ENCODE assay signal across 8 cellular contexts in genomic region chr1:19210772-19211549, GRCh38. TPM values are rescaled to one million over a fixed set of nuclear protein-coding genes. Genes with fewer than 3 reads are reported as not detected.
DNase-seq lines count a peak whose midpoint lies in the region; ATAC-seq and TF ChIP-seq lines count a peak whose summit lies in the region.

No MANE protein-coding gene starts in this region.

- H3K27ac Mint-ChIP-seq in progenitor cell of endocrine pancreas, result peak overlapping the region; percentile 97

- peak; percentile 13 for DNase-seq in right atrium auricular region (ENCODE audit: low spot score)
- DNase-seq in left ventricle myocardium superior, result no peak
- peak; percentile 45 for DNase-seq in fibroblast of peridontal ligament (ENCODE audit: extremely low read depth)
- DNase-seq in progenitor cell of endocrine pancreas (ENCODE audit: low spot score, unreplicated experiment), result no peak
- no peak for DNase-seq in NCI-H1048 (lab: John Stamatoyannopoulos, UW)
- no peak for DNase-seq in stimulated activated CD4-positive, alpha-beta T cell treated with anti-CD3 and anti-CD28 coated beads, Interleukin-2, amount 100 ng/mL, for 48 hours

- peaks cover 11% of the 10 kb centered on the region for H3K36me3 ChIP-seq in right atrium auricular region
- H3K36me3 ChIP-seq in SU-DHL-6 (ENCODE audit: low read length), result peaks cover 10% of the 10 kb centered on the region; the same call in 1 of the 2 replicates

- no peak for ATAC-seq in left ventricle myocardium superior
- no peak for ATAC-seq in GM18873 (IDR thresholded peaks at IDR 0.05; ENCODE audit: low FRiP score, unreplicated experiment)

- peaks cover 23% of the 10 kb centered on the region for H3K4me1 Mint-ChIP-seq in progenitor cell of endocrine pancreas (ENCODE audit: low read depth)

- no peaks in the 10 kb centered on the region for H3K9me3 Mint-ChIP-seq in progenitor cell of endocrine pancreas (ENCODE audit: low read depth)

- H3K79me2 ChIP-seq in SU-DHL-6 (ENCODE audit: insufficient read depth, low read length), result peaks cover 86% of the 10 kb centered on the region

- H3K27ac ChIP-seq in right atrium auricular region (peak overlapping the region; percentile 92 to 96), SU-DHL-6 (ENCODE audit: low read depth, low read length) (peak overlapping the region; percentile 70)

- H3K27me3 ChIP-seq in right atrium auricular region (no peaks in the 10 kb centered on the region), SU-DHL-6 (ENCODE audit: low read length) (no peaks in the 10 kb centered on the region)

- no peaks in the 10 kb centered on the region for H3K27me3 Mint-ChIP-seq in progenitor cell of endocrine pancreas

- intact Hi-C loops in left ventricle myocardium superior (cut with micrococcal nuclease), result no loop called here

- peaks cover 0 to 50% of the 10 kb centered on the region in 2 donors for H3K4me1 ChIP-seq in right atrium auricular region

- peak overlapping the region; percentile 81 for H3K4me2 ChIP-seq in SU-DHL-6 (ENCODE audit: low read depth, low read length, poor library complexity, severe bottlenecking)

- no peaks in the 10 kb centered on the region for H3K9me2 ChIP-seq in SU-DHL-6 (replicated peaks; ENCODE audit: insufficient read depth, low read length)

- no peak for TF ChIP-seq CTCF in right atrium auricular region (IDR thresholded peaks at IDR 0.05)
- TF ChIP-seq CTCF in SU-DHL-6 (IDR thresholded peaks at IDR 0.05; ENCODE audit: insufficient read depth, low read length, poor library complexity, severe bottlenecking), result no peak
- TF ChIP-seq CTCF in progenitor cell of endocrine pancreas (IDR thresholded peaks at IDR 0.05; ENCODE audit: unreplicated experiment), result no peak

- peak overlapping the region; percentile 78 for H3K9ac ChIP-seq in SU-DHL-6 (ENCODE audit: low read length)

- H2AFZ ChIP-seq in SU-DHL-6 (ENCODE audit: low read depth, low read length, severe bottlenecking), result peak overlapping the region; percentile 20

- H3F3A ChIP-seq in SU-DHL-6 (ENCODE audit: insufficient read depth), result peaks cover 3% of the 10 kb centered on the region; the same call in 1 of the 2 replicates

- H3K9me3 ChIP-seq in right atrium auricular region (no peaks in the 10 kb centered on the region), SU-DHL-6 (ENCODE audit: insufficient read depth, low read length) (no peaks in the 10 kb centered on the region)

- H3K4me3 Mint-ChIP-seq in progenitor cell of endocrine pancreas (ENCODE audit: low read depth), result peak overlapping the region; percentile 94

- peaks cover 15% of the 10 kb centered on the region for H4K20me1 ChIP-seq in SU-DHL-6 (ENCODE audit: low read depth, low read length)

- no peaks in the 10 kb centered on the region for H3K36me3 Mint-ChIP-seq in progenitor cell of endocrine pancreas (ENCODE audit: insufficient read depth)

- H3K4me3 ChIP-seq in right atrium auricular region (peak overlapping the region; percentile 81 to 95), SU-DHL-6 (ENCODE audit: insufficient read depth, low read length, poor library complexity, severe bottlenecking) (peak overlapping the region; percentile 74)

RNA-seq across cellular contexts. Expression of gene UBR4, which starts 0.9 kb away (rescaled TPM):
- 10 to 100 TPM; 75.1 to 88.0 TPM for total RNA-seq in right atrium auricular region
- 56.3 TPM for total RNA-seq in left ventricle myocardium superior
- total RNA-seq in progenitor cell of endocrine pancreas, result 153 and 155 TPM in 2 replicates

RNA-seq across cellular contexts. Expression of gene EMC1, which starts 40.4 kb away (rescaled TPM):
- total RNA-seq in right atrium auricular region, result 10 to 100 TPM; 30.7 to 36.7 TPM
- 29.3 TPM for total RNA-seq in left ventricle myocardium superior
- total RNA-seq in progenitor cell of endocrine pancreas, result 61.9 and 66.7 TPM in 2 replicates

RNA-seq across cellular contexts. Expression of gene MRTO4, which starts 40.6 kb away (rescaled TPM):
- 10 to 100 TPM in 1 of 2 donors, 1 to 10 TPM in 1; 8.6 to 16.1 TPM for total RNA-seq in right atrium auricular region
- 10.2 TPM for total RNA-seq in left ventricle myocardium superior
- 27.8 and 33.9 TPM in 2 replicates for total RNA-seq in progenitor cell of endocrine pancreas

Comparison
In these comparisons a context has a peak if more than half of its experiments do, and no peak if none do; other contexts are left out.
1. DNase-seq: peak in right atrium auricular region (single experiment) and fibroblast of peridontal ligament (single experiment); none in left ventricle myocardium superior (single experiment), progenitor cell of endocrine pancreas (single experiment), NCI-H1048 (single experiment) and stimulated activated CD4-positive, alpha-beta T cell treated with anti-CD3 and anti-CD28 coated beads, Interleukin-2, amount 100 ng/mL, for 48 hours (0 of 2).